ENCODE assay signal across 24 cellular contexts in genomic region chr1:172627702-172628101, GRCh38. TPM values are rescaled to one million over a fixed set of nuclear protein-coding genes. Genes with fewer than 3 reads are reported as not detected.
A peak's percentile ranks its signal among the peaks of the same experiment; 100 is the strongest.
DNase-seq lines count a peak whose midpoint lies in the region; ATAC-seq and TF ChIP-seq lines count a peak whose summit lies in the region.
"Had no signal": no experiment of that assay in that cellular context is flagged by ENCODE, and none has a peak within 500 bp of the region (broad histone marks: within the 10 kb centered on the region; RNA-seq: fewer than 3 reads in every experiment).

No MANE protein-coding gene starts in this region.

- H3K4me1 ChIP-seq in OCI-LY3 (ENCODE audit: low read length): peaks cover 8% of the 10 kb centered on the region
- H3K4me1 ChIP-seq: lower lobe of right lung, prostate gland had no signal

- H3K4me3 ChIP-seq in OCI-LY3 (ENCODE audit: low read length): no peak overlapping the region
- H3K4me3 ChIP-seq: A549, dorsolateral prefrontal cortex, lower lobe of right lung, prostate gland had no signal

- TF ChIP-seq CTCF in OCI-LY3 (IDR thresholded peaks at IDR 0.05; ENCODE audit: low read depth, low read length): no peak

- peak overlapping the region; percentile 8; the same call in 1 of the 2 replicates for H3K4me2 ChIP-seq in OCI-LY3 (ENCODE audit: low read length)
- H3K4me2 ChIP-seq: A549, SK-N-SH had no signal

- H3K27ac ChIP-seq in OCI-LY3 (ENCODE audit: low read length): no peak overlapping the region
- H3K27ac ChIP-seq: dorsolateral prefrontal cortex, lower lobe of right lung, prostate gland, RWPE1 had no signal

- H3K9ac ChIP-seq in OCI-LY3 (ENCODE audit: low read length): no peak overlapping the region
- H3K9ac ChIP-seq: SK-N-SH had no signal

- no peak for DNase-seq in activated T-cell treated with anti-CD3 and anti-CD28 coated beads, Interleukin-2, amount 50 U/mL, for 4 hours
- no peak for DNase-seq in activated T-cell treated with anti-CD3 and anti-CD28 coated beads, Interleukin-2, amount 50 U/mL, for 1 hour
- DNase-seq in effector memory CD8-positive, alpha-beta T cell: peak in 1 of 3 experiments; percentile 9
- DNase-seq in GM19240 (ENCODE audit: insufficient read length, low spot score) (no peak), dermis blood vessel endothelial cell (no peak), SIG-M5 treated with dmso at 0.1 percent for 504 hours (lab: John Stamatoyannopoulos, UW; ENCODE audit: unreplicated experiment) (no peak)
- DNase-seq: activated T-cell treated with anti-CD3 and anti-CD28 coated beads, Interleukin-2, amount 50 U/mL, for 48 hours; central memory CD4-positive, alpha-beta T cell; dorsolateral prefrontal cortex; EL; kidney glomerular epithelial cell; lower lobe of right lung; NCI-H1048; NCI-H187; NCI-H526 treated with DMSO at 0.1 percent for 48 hours; SK-N-SH had no signal

- H3K36me3 Mint-ChIP-seq in activated T-cell treated with anti-CD3 and anti-CD28 coated beads, Interleukin-2, amount 50 U/mL, for 4 hours (ENCODE audit: insufficient read depth): no peaks in the 10 kb centered on the region
- H3K36me3 Mint-ChIP-seq in effector memory CD8-positive, alpha-beta T cell (ENCODE audit: insufficient read depth): no peaks in the 10 kb centered on the region
- H3K36me3 Mint-ChIP-seq in stimulated activated naive CD8-positive, alpha-beta T cell treated with anti-CD3 and anti-CD28 coated beads, Interleukin-15, Interleukin-2, amounts not matched to agents 100 ng/mL and 50 ng/mL, for 24 hours (ENCODE audit: low read depth): no peaks in the 10 kb centered on the region

- no peaks in the 10 kb centered on the region for H3K27me3 Mint-ChIP-seq in activated T-cell treated with anti-CD3 and anti-CD28 coated beads, Interleukin-2, amount 50 U/mL, for 4 hours (ENCODE audit: low read depth)
- H3K27me3 Mint-ChIP-seq in effector memory CD8-positive, alpha-beta T cell: no peaks in the 10 kb centered on the region
- peaks cover 3% of the 10 kb centered on the region for H3K27me3 Mint-ChIP-seq in stimulated activated naive CD8-positive, alpha-beta T cell treated with anti-CD3 and anti-CD28 coated beads, Interleukin-15, Interleukin-2, amounts not matched to agents 100 ng/mL and 50 ng/mL, for 24 hours
- H3K27me3 Mint-ChIP-seq: B cell had no signal

- H3K36me3 ChIP-seq in OCI-LY3 (replicated peaks; ENCODE audit: low read depth, low read length): no peaks in the 10 kb centered on the region
- H3K36me3 ChIP-seq: lower lobe of right lung, prostate gland had no signal

- H4K20me1 ChIP-seq in OCI-LY3 (ENCODE audit: insufficient read depth, low read length): no peaks in the 10 kb centered on the region

- H3K27me3 ChIP-seq in OCI-LY3 (ENCODE audit: low read depth, low read length): peaks cover 39% of the 10 kb centered on the region
- H3K27me3 ChIP-seq: dorsolateral prefrontal cortex had no signal

- peaks cover 41% of the 10 kb centered on the region for H3K4me1 Mint-ChIP-seq in activated T-cell treated with anti-CD3 and anti-CD28 coated beads, Interleukin-2, amount 50 U/mL, for 4 hours (ENCODE audit: low read depth)
- H3K4me1 Mint-ChIP-seq in effector memory CD8-positive, alpha-beta T cell (ENCODE audit: low read depth in 2 of 2): peaks cover 17 to 31% of the 10 kb centered on the region in 2 donors
- H3K4me1 Mint-ChIP-seq in stimulated activated naive CD8-positive, alpha-beta T cell treated with anti-CD3 and anti-CD28 coated beads, Interleukin-15, Interleukin-2, amounts not matched to agents 100 ng/mL and 50 ng/mL, for 24 hours (ENCODE audit: low read depth): peaks cover 53% of the 10 kb centered on the region
- H3K4me1 Mint-ChIP-seq: B cell had no signal

- H3K9me3 ChIP-seq in OCI-LY3 (ENCODE audit: insufficient read depth, low read length): no peaks in the 10 kb centered on the region
- H3K9me3 ChIP-seq: A549, lower lobe of right lung, prostate gland, SK-N-SH had no signal

- H3K9me3 Mint-ChIP-seq in activated T-cell treated with anti-CD3 and anti-CD28 coated beads, Interleukin-2, amount 50 U/mL, for 4 hours: no peaks in the 10 kb centered on the region
- no peaks in the 10 kb centered on the region for H3K9me3 Mint-ChIP-seq in effector memory CD8-positive, alpha-beta T cell
- H3K9me3 Mint-ChIP-seq in stimulated activated naive CD8-positive, alpha-beta T cell treated with anti-CD3 and anti-CD28 coated beads, Interleukin-15, Interleukin-2, amounts not matched to agents 100 ng/mL and 50 ng/mL, for 24 hours: no peaks in the 10 kb centered on the region
- H3K9me3 Mint-ChIP-seq: T-helper 2 cell treated with Interferon-gamma antibody and Interleukin-4, amounts not matched to agents 5 μg/mL and 100 μg/mL, for 36 hours had no signal

- H3K79me2 ChIP-seq in OCI-LY3 (ENCODE audit: low read length): no peaks in the 10 kb centered on the region

- peak overlapping the region; percentile 29 for H3K4me3 Mint-ChIP-seq in activated T-cell treated with anti-CD3 and anti-CD28 coated beads, Interleukin-2, amount 50 U/mL, for 4 hours
- H3K4me3 Mint-ChIP-seq in effector memory CD8-positive, alpha-beta T cell: peak overlapping the region; percentile 5 to 58
- H3K4me3 Mint-ChIP-seq in stimulated activated naive CD8-positive, alpha-beta T cell treated with anti-CD3 and anti-CD28 coated beads, Interleukin-15, Interleukin-2, amounts not matched to agents 100 ng/mL and 50 ng/mL, for 24 hours: peak overlapping the region; percentile 41
- H3K4me3 Mint-ChIP-seq: B cell; T-helper 2 cell treated with Interferon-gamma antibody and Interleukin-4, amounts not matched to agents 5 μg/mL and 100 μg/mL, for 36 hours had no signal

- H3K27ac Mint-ChIP-seq in effector memory CD8-positive, alpha-beta T cell: peak overlapping the region in 1 of 2 donors; percentile 65
- peak overlapping the region; percentile 59 for H3K27ac Mint-ChIP-seq in stimulated activated naive CD8-positive, alpha-beta T cell treated with anti-CD3 and anti-CD28 coated beads, Interleukin-15, Interleukin-2, amounts not matched to agents 100 ng/mL and 50 ng/mL, for 24 hours
- H3K27ac Mint-ChIP-seq: activated naive CD4-positive, alpha-beta T cell treated with anti-CD3 and anti-CD28 coated beads, Interleukin-2, amount 50 U/mL, for 72 hours; B cell; T-helper 2 cell treated with Interferon-gamma antibody and Interleukin-4, amounts not matched to agents 5 μg/mL and 100 μg/mL, for 36 hours had no signal

- H2AFZ ChIP-seq in OCI-LY3 (ENCODE audit: low read depth, low read length): no peak overlapping the region

- ATAC-seq in activated T-cell treated with anti-CD3 and anti-CD28 coated beads, Interleukin-2, amount 50 U/mL, for 4 hours: peak in 1 of 2 donors; percentile 58
- ATAC-seq in effector memory CD8-positive, alpha-beta T cell (replicated peaks): peak; percentile 80
- ATAC-seq: A549, lower lobe of right lung had no signal

RNA-seq across cellular contexts. Expression of gene FASLG, which starts 31.2 kb away (rescaled TPM):
- 10 to 100 TPM; 30.3 to 51.8 (median 47.4) TPM for total RNA-seq in activated T-cell treated with anti-CD3 and anti-CD28 coated beads, Interleukin-2, amount 50 U/mL, for 4 hours
- total RNA-seq in dermis blood vessel endothelial cell: not detected in 2 replicates
- total RNA-seq: prostate gland had no signal

Comparison
In these comparisons a context has a peak if more than half of its experiments do, and no peak if none do; other contexts are left out.
1. RNA of gene FASLG, which starts 31.2 kb away (total RNA-seq): 30.3 to 51.8 TPM in activated T-cell treated with anti-CD3 and anti-CD28 coated beads, Interleukin-2, amount 50 U/mL, for 4 hours; not detected in dermis blood vessel endothelial cell; every median in the first group is over 10 times any median in the second.
2. Peak in every context shown above with its lines, with median percentiles within 50 percentile points of each other: H3K4me3 Mint-ChIP-seq.